1 cellular context compared by ENCODE assay signal in genomic region chr15:63686352-63686751, GRCh38.
TF ChIP-seq lines count a peak whose summit lies in the region.

No MANE protein-coding gene starts in this region.

TF ChIP-seq in K562, 482 proteins besides CTCF, POLR2A, EP300 and RAD21 (continued from another document):
- TF ChIP-seq CREB3 (tag; conservative IDR thresholded peaks at IDR 0.05; ENCODE audit: low read depth) (no peak), C11orf30 (IDR thresholded peaks at IDR 0.05; ENCODE audit: low read depth) (peak; percentile 32; the same call in 1 of the 2 replicates), MAFF (IDR thresholded peaks at IDR 0.05; ENCODE audit: low read length) (peak; percentile 40)
